In the genomic region with DNA sequence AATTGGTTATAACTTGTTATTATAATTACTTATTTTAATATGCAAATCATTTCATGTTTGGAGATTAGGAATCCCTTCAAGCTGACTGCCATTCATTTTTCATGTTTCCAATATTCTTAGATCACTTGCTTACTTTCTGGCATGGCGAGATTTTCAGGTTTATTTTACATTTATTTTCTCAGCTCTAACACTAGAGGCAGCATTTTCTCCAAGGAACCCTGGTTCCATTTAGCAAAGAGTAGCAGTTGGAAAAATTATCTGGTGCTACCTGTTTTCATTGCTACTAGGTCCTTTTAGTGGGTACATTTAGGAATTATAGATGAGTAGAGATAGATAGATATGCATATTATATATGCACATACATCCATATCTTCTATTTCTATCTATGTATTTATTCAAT, we compare ENCODE assay signal across 15 cellular contexts.
A peak's percentile ranks its signal among the peaks of the same experiment; 100 is the strongest.
DNase-seq lines count a peak whose midpoint lies in the region; ATAC-seq, FAIRE-seq and TF ChIP-seq lines count a peak whose summit lies in the region.
"Had no signal": no experiment of that assay in that cellular context is flagged by ENCODE, and none has a peak within 500 bp of the region (broad histone marks: within the 10 kb centered on the region; RNA-seq: fewer than 3 reads in every experiment).

No MANE protein-coding gene starts in this region.

- H3K23me2 ChIP-seq in H1 (ENCODE audit: low read depth, low read length) = no peaks in the 10 kb centered on the region

- H4K20me1 ChIP-seq in SK-N-SH (ENCODE audit: insufficient read depth) = no peaks in the 10 kb centered on the region
- no peaks in the 10 kb centered on the region for H4K20me1 ChIP-seq in H1 (replicated peaks in 1 of 2; ENCODE audit: control insufficient read depth in 1 of 2, insufficient read depth in 2 of 2, low read length in 2 of 2)

- no peak for TF ChIP-seq EP300 in SK-N-SH (IDR thresholded peaks at IDR 0.05; ENCODE audit: borderline replicate concordance in 1 of 2, low read depth in 1 of 2, low read length in 1 of 2)
- no peak for TF ChIP-seq EP300 in H1 (IDR thresholded peaks at IDR 0.05; ENCODE audit: borderline replicate concordance in 1 of 2, low read depth in 2 of 2, low read length in 2 of 2)

- no peak overlapping the region for H2AK5ac ChIP-seq in H1 (ENCODE audit: low read depth, low read length)

- CTCF ChIA-PET in SK-N-SH (lab: Yijun Ruan, JAX) (interaction anchor here (1.2 to 1.4 kb wide), 2 partner anchors 12 to 15 kb away, joined by 3 read pairs; no protein-coding TSS in a partner anchor), H1 (lab: Charles Lee; ENCODE audit: partially characterized antibody) (interaction anchor here (1.5 to 1.9 kb wide), 2 partner anchors 12 to 13 kb away, joined by 5 to 7 read pairs; no protein-coding TSS in a partner anchor), WTC11 (lab: Charles Lee) (interaction anchor here (0.6 to 1.1 kb wide), 6 partner anchors 9 to 90 kb away, joined by 3 to 4 read pairs (median 3); no protein-coding TSS in a partner anchor)

- H2BK5ac ChIP-seq in H1 (ENCODE audit: low read depth, low read length) = no peak overlapping the region

- H3K4me1 Mint-ChIP-seq in WTC11 = peaks cover 9% of the 10 kb centered on the region; the same call in 1 of the 2 replicates
- H3K4me1 Mint-ChIP-seq: activated CD4-positive, alpha-beta memory T cell treated with anti-CD3 and anti-CD28 coated beads, Interleukin-2, amount 10 ng/mL, durations not matched to agents 7 days and 5 days; T-cell had no signal

- no peak overlapping the region for H3K9ac ChIP-seq in SK-N-SH
- no peak overlapping the region for H3K9ac ChIP-seq in H1 (replicated peaks in 1 of 4; ENCODE audit: extremely low read depth in 1 of 4, low read depth in 3 of 4, low read length in 3 of 4)

- H3K18ac ChIP-seq in H1 (ENCODE audit: extremely low read depth, low read length) = no peak overlapping the region

- no peak overlapping the region for H3K14ac ChIP-seq in H1 (ENCODE audit: insufficient read length)

- H3K56ac ChIP-seq in H1 (replicated peaks; ENCODE audit: insufficient read length, low read depth, low read length) = no peak overlapping the region

- H3K9me3 ChIP-seq in SK-N-SH (no peaks in the 10 kb centered on the region), H1 (ENCODE audit: insufficient read depth in 2 of 2, low read depth in 1 of 2, low read length in 1 of 2) (no peaks in the 10 kb centered on the region)
- H3K9me3 ChIP-seq: uterus had no signal

- ATAC-seq in SK-N-SH treated with all-trans-retinoic acid at 6 μM for 48 hours (no peak), WTC11 (no peak)
- ATAC-seq: T-cell had no signal

- no peak overlapping the region for H3K4me3 Mint-ChIP-seq in WTC11
- H3K4me3 Mint-ChIP-seq: activated CD4-positive, alpha-beta memory T cell treated with anti-CD3 and anti-CD28 coated beads, Interleukin-2, amount 10 ng/mL, durations not matched to agents 7 days and 5 days; T-cell had no signal

- no peak for DNase-seq in SK-N-SH
- DNase-seq in LoVo (ENCODE audit: low spot score) = peak; percentile 20
- DNase-seq in H1 (ENCODE audit: low read depth in 1 of 2, low spot score in 2 of 2) = no peak
- DNase-seq in renal cortical epithelial cell (ENCODE audit: low read depth) = peak; percentile 7
- no peak for DNase-seq in effector CD8-positive, alpha-beta T cell (lab: John Stamatoyannopoulos, UW)
- no peak for DNase-seq in mesenteric fat pad (ENCODE audit: low spot score)
- DNase-seq in WTC11 (ENCODE audit: low spot score) = no peak
- DNase-seq: activated CD4-positive, alpha-beta memory T cell treated with anti-CD3 and anti-CD28 coated beads, Interleukin-2, amount 10 ng/mL, durations not matched to agents 7 days and 5 days; NCI-H1417 treated with DMSO at 0.1 percent for 48 hours; nucleus accumbens; stimulated activated CD4-positive, alpha-beta T cell treated with anti-CD3 and anti-CD28 coated beads, Interleukin-15, amount 100 ng/mL, for 24 hours; T-cell; uterus had no signal

- no peak overlapping the region for H3K27ac ChIP-seq in SK-N-SH (ENCODE audit: low read depth in 2 of 2, low read length in 1 of 2)
- H3K27ac ChIP-seq in H1 (ENCODE audit: low read depth, low read length) = no peak overlapping the region
- H3K27ac ChIP-seq: coronary artery, uterus had no signal

- no peaks in the 10 kb centered on the region for H3K9me2 ChIP-seq in SK-N-SH

- H3K4me2 ChIP-seq in SK-N-SH (no peak overlapping the region), H1 (ENCODE audit: insufficient read depth in 1 of 2, low read depth in 2 of 2, low read length in 2 of 2) (no peak overlapping the region)

- TF ChIP-seq CTCF in SK-N-SH (IDR thresholded peaks at IDR 0.05) (peak; percentile 55), H1 (IDR thresholded peaks at IDR 0.05; ENCODE audit: control extremely low read depth in 1 of 3, insufficient read depth in 1 of 3, low read depth in 1 of 3, low read length in 3 of 3) (peak in 2 of 3 experiments; percentile 37 to 46; a peak in 2 of 4 replicates), WTC11 (IDR thresholded peaks at IDR 0.05) (no peak)

- H3K4me1 ChIP-seq in SK-N-SH (ENCODE audit: control insufficient read depth in 1 of 2, insufficient read depth in 2 of 2, low read depth in 1 of 2, low read length in 1 of 2) (no peaks in the 10 kb centered on the region), H1 (replicated peaks in 1 of 4; ENCODE audit: control insufficient read depth in 3 of 4, insufficient read depth in 4 of 4, low read length in 3 of 4) (no peaks in the 10 kb centered on the region)
- H3K4me1 ChIP-seq: uterus had no signal

- no peak overlapping the region for H4K8ac ChIP-seq in H1 (ENCODE audit: extremely low read depth, insufficient read depth, low read length)

- H3K4ac ChIP-seq in H1 (replicated peaks; ENCODE audit: insufficient read length, low read depth, low read length) = no peak overlapping the region

- peaks cover 9% of the 10 kb centered on the region; the same call in 1 of the 2 replicates for H3K9me3 Mint-ChIP-seq in WTC11
- H3K9me3 Mint-ChIP-seq: activated CD4-positive, alpha-beta memory T cell treated with anti-CD3 and anti-CD28 coated beads, Interleukin-2, amount 10 ng/mL, durations not matched to agents 7 days and 5 days had no signal

- no peak for TF ChIP-seq POLR2A in H1 (IDR thresholded peaks at IDR 0.05; ENCODE audit: control extremely low read depth in 1 of 2, low read depth in 2 of 2, low read length in 2 of 2)

- no peak overlapping the region for H3K23ac ChIP-seq in H1 (ENCODE audit: insufficient read length)

- H3K4me3 ChIP-seq in SK-N-SH (ENCODE audit: low read depth in 2 of 2, low read length in 1 of 2) (no peak overlapping the region), H1 (ENCODE audit: extremely low read depth in 1 of 4, insufficient read depth in 2 of 4, low read depth in 3 of 4, low read length in 4 of 4) (no peak overlapping the region)
- H3K4me3 ChIP-seq: coronary artery, uterus had no signal

- H3K27ac Mint-ChIP-seq in WTC11 = no peak overlapping the region
- H3K27ac Mint-ChIP-seq: activated CD4-positive, alpha-beta memory T cell treated with anti-CD3 and anti-CD28 coated beads, Interleukin-2, amount 10 ng/mL, durations not matched to agents 7 days and 5 days; T-cell had no signal

- H3F3A ChIP-seq in SK-N-SH (replicated peaks; ENCODE audit: insufficient read depth) = no peaks in the 10 kb centered on the region

- H3K36me3 ChIP-seq in SK-N-SH (replicated peaks in 1 of 2; ENCODE audit: control insufficient read depth in 1 of 2, insufficient read depth in 2 of 2, low read length in 1 of 2) (no peaks in the 10 kb centered on the region), H1 (ENCODE audit: control insufficient read depth in 2 of 4, insufficient read depth in 4 of 4, low read length in 3 of 4) (no peaks in the 10 kb centered on the region)
- H3K36me3 ChIP-seq: uterus had no signal

- H3K27me3 ChIP-seq in SK-N-SH (ENCODE audit: insufficient read depth) (no peaks in the 10 kb centered on the region), H1 (replicated peaks in 1 of 4; ENCODE audit: control insufficient read depth in 3 of 4, extremely low read depth in 1 of 4, insufficient read depth in 3 of 4, low read length in 3 of 4) (no peaks in the 10 kb centered on the region)
- H3K27me3 ChIP-seq: uterus had no signal

- H3K79me1 ChIP-seq in H1 (ENCODE audit: low read depth, low read length) = no peaks in the 10 kb centered on the region

- H2BK15ac ChIP-seq in H1 (ENCODE audit: low read length) = no peak overlapping the region

- WGBS in SK-N-SH (ENCODE audit: low lambda C conversion rate) = 33% methylated on average over 1 of the region's 1 CpG
- 71% methylated on average over 1 of the region's 1 CpG; no CpG with 5 or more reads in 1 of the 2 experiments for whole genome bisulfite sequencing in H1 (ENCODE audit: extremely low coverage in 1 of 2, insufficient coverage in 1 of 2, insufficient read length in 1 of 2, insufficient replicate concordance in 2 of 2, low coverage in 1 of 2, low lambda C conversion rate in 2 of 2, missing lambda C conversion rate in 1 of 2), 2 experiments

- H3K36me3 Mint-ChIP-seq in WTC11 = no peaks in the 10 kb centered on the region
- H3K36me3 Mint-ChIP-seq: T-cell had no signal

- H4K5ac ChIP-seq in H1 (ENCODE audit: insufficient read length, low read depth, low read length) = no peak overlapping the region

- TF ChIP-seq RAD21 in SK-N-SH (IDR thresholded peaks at IDR 0.05; ENCODE audit: low read length) = no peak
- peak in 1 of 2 experiments; percentile 29; a peak in 2 of 4 replicates for TF ChIP-seq RAD21 in H1 (IDR thresholded peaks at IDR 0.05 in 1 of 2, conservative IDR thresholded peaks at IDR 0.05 in 1 of 2; ENCODE audit: low read depth in 2 of 2, low read length in 2 of 2)

- no peaks in the 10 kb centered on the region for H3K27me3 Mint-ChIP-seq in WTC11 (ENCODE audit: low read depth)
- H3K27me3 Mint-ChIP-seq: activated CD4-positive, alpha-beta memory T cell treated with anti-CD3 and anti-CD28 coated beads, Interleukin-2, amount 10 ng/mL, durations not matched to agents 7 days and 5 days; T-cell had no signal

- H2BK12ac ChIP-seq in H1 (ENCODE audit: low read depth, low read length) = no peak overlapping the region

- H2AFZ ChIP-seq in SK-N-SH (ENCODE audit: low read depth) (no peak overlapping the region), H1 (ENCODE audit: low read length) (no peak overlapping the region)

- H3K79me2 ChIP-seq in SK-N-SH (ENCODE audit: insufficient read depth) = no peaks in the 10 kb centered on the region
- H3K79me2 ChIP-seq in H1 (ENCODE audit: control insufficient read depth in 1 of 2, insufficient read depth in 2 of 2, low read length in 2 of 2) = no peaks in the 10 kb centered on the region

- H2BK20ac ChIP-seq in H1 (ENCODE audit: low read length) = no peak overlapping the region

- no peak overlapping the region for H2BK120ac ChIP-seq in H1 (replicated peaks; ENCODE audit: low read depth, low read length)

- H4K91ac ChIP-seq in H1 (replicated peaks; ENCODE audit: insufficient read length, low read length) = no peak overlapping the region

- POLR2A ChIA-PET in SK-N-SH (lab: Yijun Ruan, JAX) (no interaction called here), H1 (lab: Charles Lee; ENCODE audit: partially characterized antibody) (no interaction called here), WTC11 (lab: Charles Lee) (no interaction called here)

- no peak for FAIRE-seq in H1 (lab: Jason Lieb, UNC)

TF ChIP-seq in SK-N-SH, 30 proteins besides CTCF, POLR2A, EP300 and RAD21 (continues in another document):
- no peak for TF ChIP-seq FOXJ3 (CRISPR knock-in tag; IDR thresholded peaks at IDR 0.05)

TF ChIP-seq in H1, 55 proteins besides CTCF, POLR2A, EP300 and RAD21 (continues in another document):
- TF ChIP-seq TAF7 (optimal IDR thresholded peaks at IDR 0.05; ENCODE audit: borderline replicate concordance, low read depth, low read length) = no peak

TF ChIP-seq in WTC11, 78 proteins besides CTCF, POLR2A, EP300 and RAD21 (continues in another document):
- TF ChIP-seq NFE2L1 (CRISPR knock-in tag; IDR thresholded peaks at IDR 0.05) = no peak

Comparison
In these comparisons a context has a peak if more than half of its experiments do, and no peak if none do; other contexts are left out.
1. DNase-seq: peak in LoVo (single experiment) and renal cortical epithelial cell (single experiment); none in SK-N-SH (single experiment), H1 (0 of 2), effector CD8-positive, alpha-beta T cell (single experiment), mesenteric fat pad (single experiment) and WTC11 (single experiment).